21 cellular contexts compared by ENCODE assay signal in the genomic region with DNA sequence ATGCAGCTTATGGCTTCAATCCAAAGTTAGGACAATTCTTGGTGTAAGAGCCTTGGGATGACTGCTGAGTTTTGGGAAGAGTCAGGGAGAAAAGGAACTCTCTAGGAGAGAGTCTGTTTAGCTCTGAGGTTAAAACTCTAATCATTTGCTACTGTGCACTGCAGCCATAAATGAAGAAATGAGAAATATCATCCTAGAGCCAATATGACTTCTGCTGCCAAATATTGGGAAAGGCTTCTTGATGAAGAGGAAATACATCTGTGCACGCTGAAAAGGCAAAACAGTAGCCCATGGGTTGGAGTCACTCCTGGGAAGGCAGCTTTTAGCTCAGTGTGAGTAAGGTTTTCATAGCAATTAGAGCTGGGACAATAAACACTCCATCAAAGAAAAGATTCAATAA.
DNase-seq lines count a peak whose midpoint lies in the region; ATAC-seq and TF ChIP-seq lines count a peak whose summit lies in the region.
"Had no signal": no experiment of that assay in that cellular context is flagged by ENCODE, and none has a peak within 500 bp of the region (broad histone marks: within the 10 kb centered on the region; RNA-seq: fewer than 3 reads in every experiment).

No MANE protein-coding gene starts in this region.

- H3K4ac ChIP-seq in IMR-90 (ENCODE audit: low read depth, low read length) = no peak overlapping the region

- POLR2A ChIA-PET in IMR-90 (lab: Charles Lee; ENCODE audit: unreplicated experiment) = no interaction called here

- H2AFZ ChIP-seq in IMR-90 (replicated peaks; ENCODE audit: low read length, poor library complexity) = no peak overlapping the region

- no peaks in the 10 kb centered on the region for H3K79me1 ChIP-seq in IMR-90 (ENCODE audit: low read depth in 1 of 2, low read length in 2 of 2)

- H3K4me2 ChIP-seq in IMR-90 (ENCODE audit: low read depth, low read length) = no peak overlapping the region

- TF ChIP-seq EP300 in upper lobe of left lung (IDR thresholded peaks at IDR 0.05) = no peak

- ATAC-seq in IMR-90 (ENCODE audit: low read depth) (peak; percentile 61), lower lobe of right lung (peak; percentile 50 to 60), upper lobe of left lung (ENCODE audit: low FRiP score in 2 of 2) (peak; percentile 43 to 56)

- no peak for TF ChIP-seq RAD21 in IMR-90 (IDR thresholded peaks at IDR 0.05; ENCODE audit: low read length)

- H2BK15ac ChIP-seq in IMR-90 (ENCODE audit: low read depth, low read length) = no peak overlapping the region

- H3K18ac ChIP-seq in IMR-90 (ENCODE audit: low read depth, low read length) = no peak overlapping the region

- H3K56ac ChIP-seq in IMR-90 (ENCODE audit: extremely low read depth, insufficient read depth, low read length) = no peak overlapping the region

- H3K36me3 ChIP-seq in IMR-90 (ENCODE audit: control insufficient read depth, insufficient read depth, low read length) = no peaks in the 10 kb centered on the region
- H3K36me3 ChIP-seq in lower lobe of right lung = no peaks in the 10 kb centered on the region
- H3K36me3 ChIP-seq in upper lobe of left lung = no peaks in the 10 kb centered on the region
- H3K36me3 ChIP-seq: SJCRH30 had no signal

- dilution Hi-C loops in IMR-90 (cut with HindIII; ENCODE audit: low sequenced_read_pairs, unreplicated experiment) = no loop called here

- no peaks in the 10 kb centered on the region; the same call in 1 of the 2 replicates for H3K4me1 ChIP-seq in IMR-90 (ENCODE audit: control insufficient read depth, insufficient read depth, low read length)
- no peaks in the 10 kb centered on the region for H3K4me1 ChIP-seq in lower lobe of right lung
- no peaks in the 10 kb centered on the region for H3K4me1 ChIP-seq in upper lobe of left lung
- H3K4me1 ChIP-seq: Caco-2, SJCRH30 had no signal

- H2AK9ac ChIP-seq in IMR-90 (replicated peaks; ENCODE audit: low read depth, low read length, poor library complexity) = no peak overlapping the region

- no peak overlapping the region for H3K4me3 ChIP-seq in IMR-90 (ENCODE audit: insufficient read depth, low read depth, low read length)
- H3K4me3 ChIP-seq in fibroblast of mammary gland (ENCODE audit: control insufficient read depth, low read depth, low read length) = no peak overlapping the region
- H3K4me3 ChIP-seq in lower lobe of right lung = no peak overlapping the region
- H3K4me3 ChIP-seq in upper lobe of left lung = no peak overlapping the region
- H3K4me3 ChIP-seq: SJCRH30 had no signal

- BruUV-seq in IMR-90 (replicated peaks; lab: Mats Ljungman, UMichigan) = no TSS peak

- no peaks in the 10 kb centered on the region for H4K20me1 ChIP-seq in IMR-90 (ENCODE audit: insufficient read depth, low read length)

- no peak for TF ChIP-seq POLR2A in IMR-90 (IDR thresholded peaks at IDR 0.05; ENCODE audit: low read depth, low read length)
- TF ChIP-seq POLR2A in upper lobe of left lung (IDR thresholded peaks at IDR 0.05) = no peak

- no peak overlapping the region for H3K14ac ChIP-seq in IMR-90 (replicated peaks; ENCODE audit: low read depth, low read length)

- intact Hi-C loops in IMR-90 (cut with micrococcal nuclease) (no loop called here), lower lobe of right lung (cut with DNase I) (no loop called here)

- no peak overlapping the region for H3K23ac ChIP-seq in IMR-90 (ENCODE audit: low read depth, low read length)

- no peak overlapping the region for H2BK5ac ChIP-seq in IMR-90 (ENCODE audit: low read depth, low read length, poor library complexity, severe bottlenecking)

- TF ChIP-seq CTCF in IMR-90 (conservative IDR thresholded peaks at IDR 0.05; ENCODE audit: low read depth, low read length) (no peak), fibroblast of mammary gland (conservative IDR thresholded peaks at IDR 0.05; ENCODE audit: control insufficient read depth, insufficient read depth, low read depth, low read length) (no peak), lower lobe of right lung (IDR thresholded peaks at IDR 0.05) (no peak), upper lobe of left lung (IDR thresholded peaks at IDR 0.05) (no peak)

- CTCF ChIA-PET in IMR-90 (lab: Yijun Ruan, JAX) = no interaction called here

- no peaks in the 10 kb centered on the region for H3K9me3 ChIP-seq in IMR-90 (ENCODE audit: control insufficient read depth, insufficient read depth, low read length)
- H3K9me3 ChIP-seq in lower lobe of right lung = no peaks in the 10 kb centered on the region
- no peaks in the 10 kb centered on the region for H3K9me3 ChIP-seq in upper lobe of left lung
- H3K9me3 ChIP-seq: Caco-2, SJCRH30 had no signal

- no peak overlapping the region for H2AK5ac ChIP-seq in IMR-90 (ENCODE audit: low read depth, low read length)

- WGBS in IMR-90 (ENCODE audit: extremely low coverage in 2 of 2, insufficient read length in 1 of 2), 2 experiments = no CpG with 5 or more reads among the region's 1 CpG
- 37 to 41% methylated on average over 1 of the region's 1 CpG for WGBS in upper lobe of left lung, 2 donors

- no peaks in the 10 kb centered on the region for H3K9me1 ChIP-seq in IMR-90 (ENCODE audit: insufficient read depth, low read length)

- no peak overlapping the region for H2BK20ac ChIP-seq in IMR-90 (ENCODE audit: low read depth, low read length)

- no peak overlapping the region for H4K91ac ChIP-seq in IMR-90 (ENCODE audit: insufficient read depth, low read depth, low read length)

- no peak overlapping the region for H3K27ac ChIP-seq in IMR-90 (ENCODE audit: insufficient read depth, low read length)
- H3K27ac ChIP-seq in lower lobe of right lung = no peak overlapping the region
- no peak overlapping the region for H3K27ac ChIP-seq in upper lobe of left lung
- H3K27ac ChIP-seq: HL-60, SJCRH30 had no signal

- no peak overlapping the region for H3K9ac ChIP-seq in IMR-90 (ENCODE audit: low read depth, low read length)

- H3K27me3 ChIP-seq in IMR-90 (ENCODE audit: control insufficient read depth, insufficient read depth, low read length) = no peaks in the 10 kb centered on the region
- H3K27me3 ChIP-seq in lower lobe of right lung (ENCODE audit: low read depth) = no peaks in the 10 kb centered on the region
- H3K27me3 ChIP-seq in upper lobe of left lung = no peaks in the 10 kb centered on the region
- H3K27me3 ChIP-seq: SJCRH30 had no signal

- in situ Hi-C loops in IMR-90 (cut with MboI; ENCODE audit: low sequenced_read_pairs) = no loop called here

- H4K5ac ChIP-seq in IMR-90 (ENCODE audit: low read depth, low read length) = no peak overlapping the region

- peak; percentile 38 for DNase-seq in IMR-90
- peak; percentile 28 for DNase-seq in fibroblast of mammary gland (ENCODE audit: low read depth)
- DNase-seq in lower lobe of right lung = no peak
- no peak for DNase-seq in upper lobe of left lung
- DNase-seq in DMS153 (lab: John Stamatoyannopoulos, UW) = no peak
- DNase-seq in activated gamma-delta T cell treated with Interleukin-2 at 50 U/mL for 16 hours = no peak
- DNase-seq in nucleus accumbens (lab: John Stamatoyannopoulos, UW) = no peak
- DNase-seq: ACHN; AML-193; Caco-2; CD4-positive, CD25-positive, alpha-beta regulatory T cell; H7; NCI-H1417; NCI-H187 treated with DMSO at 0.1 percent for 48 hours; NCI-H2171; NCI-H446; NK-92 treated with Interleukin-12 subunit alpha and Interleukin-12 subunit beta, amount 100 ng/mL, for 24 hours; OCI-M1; RPMI8226; SJCRH30 had no signal

- no peak overlapping the region for H4K8ac ChIP-seq in IMR-90 (ENCODE audit: low read depth in 2 of 2, low read length in 2 of 2)

- H2BK120ac ChIP-seq in IMR-90 (ENCODE audit: low read depth, low read length) = no peak overlapping the region

TF ChIP-seq in IMR-90, 13 proteins besides CTCF, POLR2A, EP300 and RAD21:
- TF ChIP-seq SMC3 (IDR thresholded peaks at IDR 0.05; ENCODE audit: low read depth, low read length) (no peak), NFE2L2 (IDR thresholded peaks at IDR 0.05; ENCODE audit: low read depth, low read length) (no peak), MAFK (IDR thresholded peaks at IDR 0.05; ENCODE audit: low read depth, low read length) (no peak), RFX5 (IDR thresholded peaks at IDR 0.05; ENCODE audit: low read depth, low read length) (no peak), MXI1 (IDR thresholded peaks at IDR 0.05; ENCODE audit: borderline replicate concordance, low read depth, low read length) (no peak), CEBPB (IDR thresholded peaks at IDR 0.05; ENCODE audit: low read depth, low read length) (no peak), MAZ (IDR thresholded peaks at IDR 0.05; ENCODE audit: borderline replicate concordance, low read depth, low read length) (no peak), RCOR1 (IDR thresholded peaks at IDR 0.05; ENCODE audit: insufficient replicate concordance, low read length) (no peak), BHLHE40 (IDR thresholded peaks at IDR 0.05; ENCODE audit: low read depth, low read length) (no peak), FOS (IDR thresholded peaks at IDR 0.05; ENCODE audit: low read depth, low read length) (no peak), CHD1 (IDR thresholded peaks at IDR 0.05; ENCODE audit: low read depth, low read length) (no peak)
- TF ChIP-seq, protein P1, sequence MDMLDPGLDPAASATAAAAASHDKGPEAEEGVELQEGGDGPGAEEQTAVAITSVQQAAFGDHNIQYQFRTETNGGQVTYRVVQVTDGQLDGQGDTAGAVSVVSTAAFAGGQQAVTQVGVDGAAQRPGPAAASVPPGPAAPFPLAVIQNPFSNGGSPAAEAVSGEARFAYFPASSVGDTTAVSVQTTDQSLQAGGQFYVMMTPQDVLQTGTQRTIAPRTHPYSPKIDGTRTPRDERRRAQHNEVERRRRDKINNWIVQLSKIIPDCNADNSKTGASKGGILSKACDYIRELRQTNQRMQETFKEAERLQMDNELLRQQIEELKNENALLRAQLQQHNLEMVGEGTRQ (IDR thresholded peaks at IDR 0.05; ENCODE audit: low read depth, low read length) = no peak

Comparison
In these comparisons a context has a peak if more than half of its experiments do, and no peak if none do; other contexts are left out.
1. DNase-seq: peak in IMR-90 (single experiment) and fibroblast of mammary gland (single experiment); none in lower lobe of right lung (single experiment), upper lobe of left lung (0 of 2), DMS153 (single experiment), activated gamma-delta T cell treated with Interleukin-2 at 50 U/mL for 16 hours (single experiment) and nucleus accumbens (0 of 56).
2. Peak in every context shown above with its lines, with median percentiles within 50 percentile points of each other: ATAC-seq.